Comparison of ENCODE assay signal across 17 cellular contexts in the genomic region with DNA sequence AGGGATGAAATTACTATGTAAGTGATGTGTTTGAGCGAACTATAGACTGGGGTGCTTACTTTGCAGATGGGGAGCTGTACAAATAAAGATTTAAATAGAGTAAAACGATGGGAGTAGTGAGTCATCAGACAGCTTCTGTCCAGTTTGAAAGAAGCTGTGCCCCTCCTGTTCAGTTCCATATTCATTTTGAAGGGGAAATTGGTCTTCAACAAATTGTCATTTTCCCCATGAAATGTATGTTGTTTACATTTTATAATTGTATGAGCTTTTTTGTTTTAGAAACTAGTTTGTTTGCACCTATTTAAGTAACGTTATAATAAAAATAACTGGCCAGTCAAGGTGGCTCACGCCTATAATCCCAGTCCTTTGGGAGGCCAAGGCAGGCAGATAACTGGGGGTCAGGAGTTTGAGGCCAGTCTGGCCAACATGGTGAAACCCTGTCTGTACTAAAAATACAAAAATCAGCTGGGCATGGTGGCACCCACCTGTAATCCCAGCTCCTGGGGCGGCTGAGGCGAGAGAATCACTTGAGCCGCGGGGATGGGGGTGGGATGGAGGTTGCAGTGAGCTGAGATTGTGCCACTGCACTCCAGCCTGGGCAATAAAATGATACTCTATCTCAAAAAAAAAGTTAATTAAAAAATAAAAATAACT. TPM values are rescaled to one million over a fixed set of nuclear protein-coding genes. Genes with fewer than 3 reads are reported as not detected.
DNase-seq lines count a peak whose midpoint lies in the region; ATAC-seq and TF ChIP-seq lines count a peak whose summit lies in the region.
"Had no signal": no experiment of that assay in that cellular context is flagged by ENCODE, and none has a peak within 500 bp of the region (broad histone marks: within the 10 kb centered on the region; RNA-seq: fewer than 3 reads in every experiment).

No MANE protein-coding gene starts in this region.

- DNase-seq in heart left ventricle = no peak
- DNase-seq in heart right ventricle = no peak
- DNase-seq in PC-3 = no peak
- peak; percentile 45 for DNase-seq in iris pigment epithelial cell (ENCODE audit: low read depth)
- no peak for DNase-seq in upper lobe of right lung
- no peak for DNase-seq in HUDEP-2 (lab: John Stamatoyannopoulos, UW; ENCODE audit: unreplicated experiment in 76 of 76)
- DNase-seq in HuH-7.5 (ENCODE audit: low spot score) = no peak
- DNase-seq in PC-9 = no peak
- DNase-seq: activated CD8-positive, alpha-beta memory T cell treated with anti-CD3 and anti-CD28 coated beads, Interleukin-2, amount 50 U/mL, for 4 hours; DND-41; mesendoderm; pancreas; stimulated activated CD8-positive, alpha-beta memory T cell treated with anti-CD3 and anti-CD28 coated beads, Interleukin-4, amount 100 ng/mL, for 48 hours; uterus had no signal

- H3K79me2 ChIP-seq in PC-3 (ENCODE audit: low read length) (peaks cover 92% of the 10 kb centered on the region), PC-9 (ENCODE audit: low read depth) (peaks cover 6% of the 10 kb centered on the region; the same call in 1 of the 2 replicates)

- H3K9me2 ChIP-seq in PC-3 (replicated peaks; ENCODE audit: low read length) (no peaks in the 10 kb centered on the region), PC-9 (ENCODE audit: insufficient read depth) (no peaks in the 10 kb centered on the region)

- H3K9ac ChIP-seq in PC-3 (ENCODE audit: low read length) = no peak overlapping the region

- H3K36me3 ChIP-seq in heart left ventricle (peaks cover 0 to 19% (median 0%) of the 10 kb centered on the region in 9 donors), heart right ventricle (peaks cover 0 to 29% (median 0%) of the 10 kb centered on the region in 9 donors), PC-3 (ENCODE audit: low read depth, low read length) (peaks cover 37% of the 10 kb centered on the region), upper lobe of right lung (no peaks in the 10 kb centered on the region), PC-9 (ENCODE audit: low read depth) (no peaks in the 10 kb centered on the region)
- H3K36me3 ChIP-seq: pancreas, uterus had no signal

- no TSS peak for BruUV-seq in PC-3 (replicated peaks; lab: Mats Ljungman, UMichigan)
- BruUV-seq in PC-9 (replicated peaks; lab: Mats Ljungman, UMichigan) = no TSS peak

- intact Hi-C loops in heart left ventricle (cut with DNase I) = loop anchor here in 1 of 10 donors (5.0 kb wide), 1 partner anchor 46 kb away; no protein-coding TSS in a partner anchor
- intact Hi-C loops in heart right ventricle (cut with DNase I) = no loop called here
- intact Hi-C loops in PC-3 (cut with micrococcal nuclease) = no loop called here
- intact Hi-C loops in upper lobe of right lung (cut with DNase I) = no loop called here
- intact Hi-C loops in PC-9 (cut with micrococcal nuclease; ENCODE audit: unreplicated experiment) = no loop called here

- H2AFZ ChIP-seq in PC-3 (ENCODE audit: low read length) (no peak overlapping the region), PC-9 (no peak overlapping the region)

- H3K27ac ChIP-seq in heart left ventricle = peak overlapping the region in 9 of 12 donors; percentile 1 to 81 (median 39)
- H3K27ac ChIP-seq in heart right ventricle = peak overlapping the region in 5 of 10 donors; percentile 33 to 83 (median 80)
- H3K27ac ChIP-seq in PC-3 (ENCODE audit: low read length) = no peak overlapping the region
- peak overlapping the region; percentile 39 for H3K27ac ChIP-seq in upper lobe of right lung
- no peak overlapping the region for H3K27ac ChIP-seq in PC-9
- H3K27ac ChIP-seq: coronary artery had no signal

- ATAC-seq in heart left ventricle (no peak), heart right ventricle (no peak), PC-3 (peak; percentile 22; the same call in 1 of the 2 replicates), upper lobe of right lung (no peak)
- ATAC-seq: activated CD4-positive, CD25-positive, alpha-beta regulatory T cell treated with anti-CD3 and anti-CD28 coated beads, Interleukin-2, amount 50 U/mL, for 24 hours; GM12878 had no signal

- TF ChIP-seq POLR2A in heart left ventricle (IDR thresholded peaks at IDR 0.05) = no peak

- H3F3A ChIP-seq in PC-3 (ENCODE audit: low read length, unreplicated experiment) (no peaks in the 10 kb centered on the region), PC-9 (ENCODE audit: insufficient read depth, low read depth) (no peaks in the 10 kb centered on the region)

- WGBS in heart left ventricle, 4 donors = 57 to 76% (median 67%) methylated on average over 8 of the region's 8 CpGs
- WGBS in heart right ventricle, 2 donors = 63 to 73% methylated on average over 8 of the region's 8 CpGs

- H3K27me3 ChIP-seq in heart left ventricle (no peaks in the 10 kb centered on the region), heart right ventricle (no peaks in the 10 kb centered on the region), PC-3 (ENCODE audit: low read length) (no peaks in the 10 kb centered on the region), upper lobe of right lung (no peaks in the 10 kb centered on the region), PC-9 (ENCODE audit: insufficient read depth, low read depth) (no peaks in the 10 kb centered on the region)
- H3K27me3 ChIP-seq: pancreas, uterus had no signal

- H3K4me3 ChIP-seq in heart left ventricle (peak overlapping the region in 1 of 12 donors; percentile 5), heart right ventricle (peak overlapping the region in 2 of 10 donors; percentile 14), PC-3 (ENCODE audit: low read length) (no peak overlapping the region), upper lobe of right lung (no peak overlapping the region), PC-9 (no peak overlapping the region)
- H3K4me3 ChIP-seq: coronary artery, GM12878, pancreas, uterus had no signal

- H3K9me3 ChIP-seq in heart left ventricle (no peaks in the 10 kb centered on the region), heart right ventricle (no peaks in the 10 kb centered on the region), PC-3 (ENCODE audit: low read length) (peaks cover 4% of the 10 kb centered on the region; the same call in 1 of the 2 replicates), upper lobe of right lung (no peaks in the 10 kb centered on the region), PC-9 (ENCODE audit: insufficient read depth, low read depth) (no peaks in the 10 kb centered on the region)
- H3K9me3 ChIP-seq: pancreas, uterus had no signal

- H4K20me1 ChIP-seq in PC-3 (ENCODE audit: low read length) (peaks cover 13% of the 10 kb centered on the region; the same call in 1 of the 2 replicates), PC-9 (ENCODE audit: insufficient read depth) (peaks cover 5% of the 10 kb centered on the region; the same call in 1 of the 2 replicates)

- no peak overlapping the region for H3K4me2 ChIP-seq in PC-3 (ENCODE audit: low read length)
- H3K4me2 ChIP-seq in PC-9 = no peak overlapping the region

- POLR2A ChIA-PET in PC-3 (lab: Charles Lee; ENCODE audit: unreplicated experiment) = no interaction called here
- POLR2A ChIA-PET in PC-9 (lab: Charles Lee; ENCODE audit: unreplicated experiment) = no interaction called here

- CTCF ChIA-PET in PC-3 (lab: Charles Lee) (interaction anchor here (0.6 kb wide), 1 partner anchor 65 kb away, joined by 5 read pairs; no protein-coding TSS in a partner anchor), PC-9 (lab: Charles Lee) (interaction anchor here (0.6 kb wide), 1 partner anchor 657 kb away, joined by 11 read pairs; no protein-coding TSS in a partner anchor)

- no peak for TF ChIP-seq CTCF in heart left ventricle (IDR thresholded peaks at IDR 0.05)
- TF ChIP-seq CTCF in heart right ventricle (IDR thresholded peaks at IDR 0.05) = no peak
- no peak for TF ChIP-seq CTCF in PC-3 (conservative IDR thresholded peaks at IDR 0.05; ENCODE audit: low read depth, low read length)
- TF ChIP-seq CTCF in upper lobe of right lung (IDR thresholded peaks at IDR 0.05) = no peak
- no peak for TF ChIP-seq CTCF in PC-9 (conservative IDR thresholded peaks at IDR 0.05)

- H3K4me1 ChIP-seq in heart left ventricle = peaks cover 25 to 79% (median 64%) of the 10 kb centered on the region in 12 donors
- H3K4me1 ChIP-seq in heart right ventricle = peaks cover 24 to 84% (median 68%) of the 10 kb centered on the region in 9 donors
- H3K4me1 ChIP-seq in PC-3 (ENCODE audit: insufficient read depth, low read length) = peaks cover 6% of the 10 kb centered on the region; the same call in 1 of the 2 replicates
- H3K4me1 ChIP-seq in upper lobe of right lung = peaks cover 52% of the 10 kb centered on the region
- no peaks in the 10 kb centered on the region for H3K4me1 ChIP-seq in PC-9 (replicated peaks; ENCODE audit: insufficient read depth)

RNA-seq across cellular contexts. Expression of a gene that starts 20.2 kb away (rescaled TPM):
- total RNA-seq in heart left ventricle = 100 to 1,000 TPM in 1 of 9 donors, 10 to 100 TPM in 8; 43.6 to 116 (median 53.7) TPM
- 10 to 100 TPM; 26.6 to 69.5 TPM for polyA plus RNA-seq in heart left ventricle
- total RNA-seq in heart right ventricle = 10 to 100 TPM; 38.7 to 88.8 (median 55.3) TPM
- 10 to 100 TPM; 36.1 to 42.3 TPM for polyA plus RNA-seq in heart right ventricle
- 39.8 and 50.9 TPM in 2 replicates for total RNA-seq in PC-3 (2014; rRNA removed)
- total RNA-seq in upper lobe of right lung = 144 TPM
- 66.0 and 83.1 TPM in 2 replicates for total RNA-seq in PC-9 (2021)

Comparison
In these comparisons a context has a peak if more than half of its experiments do, and no peak if none do; other contexts are left out.
1. H3K27ac ChIP-seq: peak in heart left ventricle (9 of 12) and upper lobe of right lung (single experiment); none in PC-3 (single experiment) and PC-9 (single experiment).